ENCODE assay signal across 20 cellular contexts in the genomic region with DNA sequence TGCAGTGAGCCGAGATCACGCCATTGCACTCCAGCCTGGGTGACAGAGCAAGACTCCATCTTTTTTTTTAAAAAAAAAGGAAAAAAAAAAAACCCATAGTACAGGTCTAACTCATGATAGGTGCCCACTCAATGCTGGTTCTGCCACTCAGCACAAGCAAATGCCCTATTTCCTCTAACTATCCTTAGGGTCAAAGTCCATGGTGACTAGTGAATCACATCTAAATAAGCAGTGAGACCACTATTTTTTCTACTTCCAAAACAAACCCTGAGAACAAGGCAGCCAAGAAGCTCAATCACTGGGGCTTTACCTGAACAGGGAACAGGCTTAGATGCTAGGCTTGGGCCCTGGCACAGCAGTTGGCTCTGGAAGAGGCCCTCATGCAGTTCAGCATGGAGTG. TPM values are rescaled to one million over a fixed set of nuclear protein-coding genes. Genes with fewer than 3 reads are reported as not detected.
DNase-seq lines count a peak whose midpoint lies in the region; ATAC-seq, FAIRE-seq and TF ChIP-seq lines count a peak whose summit lies in the region.
"Had no signal": no experiment of that assay in that cellular context is flagged by ENCODE, and none has a peak within 500 bp of the region (broad histone marks: within the 10 kb centered on the region; RNA-seq: fewer than 3 reads in every experiment).

No MANE protein-coding gene starts in this region.

- peaks cover 85% of the 10 kb centered on the region for H3K36me3 Mint-ChIP-seq in CD4-positive, alpha-beta T cell (ENCODE audit: low read depth)
- H3K36me3 Mint-ChIP-seq in nephron (ENCODE audit: low read depth): peaks cover 67% of the 10 kb centered on the region

- H3K27ac ChIP-seq in A549: no peak overlapping the region
- H3K27ac ChIP-seq in CD4-positive, alpha-beta T cell (ENCODE audit: low read depth, low read length): no peak overlapping the region
- H3K27ac ChIP-seq: Peyer's patch had no signal

- no peaks in the 10 kb centered on the region for H3K27me3 Mint-ChIP-seq in CD4-positive, alpha-beta T cell
- no peaks in the 10 kb centered on the region for H3K27me3 Mint-ChIP-seq in nephron (ENCODE audit: low read depth)
- H3K27me3 Mint-ChIP-seq: CD4-positive, alpha-beta memory T cell had no signal

- DNase-seq in A549 (ENCODE audit: low read depth in 1 of 2, low spot score in 1 of 2): no peak
- DNase-seq in CD4-positive, alpha-beta T cell: no peak
- DNase-seq: CD4-positive, alpha-beta memory T cell; GDM1; KG1; NCI-H1092 treated with DMSO at 0.1 percent for 48 hours; NCI-H146; NCI-H2029; NCI-H226; NCI-H510A treated with DMSO at 0.1 percent for 48 hours; NCI-H748 treated with DMSO at 0.1 percent for 48 hours; NK-92 treated with Interleukin-12 subunit alpha and Interleukin-12 subunit beta, amount 100 ng/mL, for 24 hours; Peyer's patch had no signal

- H3K4me3 Mint-ChIP-seq in CD4-positive, alpha-beta T cell: peak overlapping the region; percentile 15
- H3K4me3 Mint-ChIP-seq in nephron: peak overlapping the region in 2 of 3 experiments; percentile 32 to 44
- H3K4me3 Mint-ChIP-seq: CD4-positive, alpha-beta memory T cell had no signal

- H3K27me3 ChIP-seq in CD4-positive, alpha-beta T cell (ENCODE audit: control insufficient read depth, insufficient read depth, low read length): no peaks in the 10 kb centered on the region
- H3K27me3 ChIP-seq: Peyer's patch had no signal

- H3K4me1 Mint-ChIP-seq in CD4-positive, alpha-beta T cell (ENCODE audit: low read depth): peaks cover 42% of the 10 kb centered on the region
- H3K4me1 Mint-ChIP-seq in nephron: peaks cover 29% of the 10 kb centered on the region

- no peak overlapping the region for H3K27ac Mint-ChIP-seq in CD4-positive, alpha-beta T cell
- no peak overlapping the region for H3K27ac Mint-ChIP-seq in nephron

- WGBS in A549 (ENCODE audit: missing lambda C conversion rate): 98% methylated on average over 2 of the region's 2 CpGs

- no peak for TF ChIP-seq EP300 in A549 (IDR thresholded peaks at IDR 0.05)

- H3K9me3 Mint-ChIP-seq in CD4-positive, alpha-beta T cell: no peaks in the 10 kb centered on the region
- no peaks in the 10 kb centered on the region for H3K9me3 Mint-ChIP-seq in nephron
- H3K9me3 Mint-ChIP-seq: CD4-positive, alpha-beta memory T cell had no signal

- ATAC-seq in A549: no peak
- no peak for ATAC-seq in CD4-positive, alpha-beta T cell (ENCODE audit: poor library complexity)
- ATAC-seq in GM21367 (IDR thresholded peaks at IDR 0.05; ENCODE audit: unreplicated experiment): no peak
- no peak for ATAC-seq in GM18511 (IDR thresholded peaks at IDR 0.05; ENCODE audit: unreplicated experiment)
- ATAC-seq: HCT116 had no signal

- no peak for TF ChIP-seq RAD21 in A549 (conservative IDR thresholded peaks at IDR 0.05 in 1 of 2, IDR thresholded peaks at IDR 0.05 in 1 of 2)

- intact Hi-C loops in CD4-positive, alpha-beta T cell (cut with DNase I, micrococcal nuclease): loop anchor here in 1 of 2 experiments (5.0 to 10.0 kb wide), 2 partner anchors 64 to 307 kb away; a partner anchor contains a TSS

- TF ChIP-seq CTCF in A549 (IDR thresholded peaks at IDR 0.05): no peak
- no peak for TF ChIP-seq CTCF in CD4-positive, alpha-beta T cell (IDR thresholded peaks at IDR 0.05)
- no peak for TF ChIP-seq CTCF in nephron (IDR thresholded peaks at IDR 0.05; ENCODE audit: unreplicated experiment in 3 of 3)

- peak overlapping the region; percentile 22; the same call in 2 of the 3 replicates for H3K4me2 ChIP-seq in A549

- H3K4me1 ChIP-seq in A549: peaks cover 26% of the 10 kb centered on the region

- no peak for FAIRE-seq in A549 (lab: Jason Lieb, UNC)
- FAIRE-seq: GM18507, H1 had no signal

- no peak overlapping the region for H3K4me3 ChIP-seq in A549
- H3K4me3 ChIP-seq: Peyer's patch had no signal

- CTCF ChIA-PET in A549 (lab: Yijun Ruan, JAX): interaction anchor here (1.0 to 6.6 kb wide), 8 partner anchors 9 to 86 kb away, joined by 3 to 90 read pairs (median 4); a partner anchor contains a TSS
- CTCF ChIA-PET in CD4-positive, alpha-beta T cell (lab: Charles Lee): interaction anchor here (1.4 kb wide), 1 partner anchor 20 kb away, joined by 3 read pairs; no protein-coding TSS in a partner anchor

- POLR2A ChIA-PET in A549 (lab: Yijun Ruan, JAX): interaction anchor here (0.7 kb wide), 1 partner anchor 29 kb away, joined by 4 read pairs; no protein-coding TSS in a partner anchor
- POLR2A ChIA-PET in CD4-positive, alpha-beta T cell (lab: Charles Lee): no interaction called here

- TF ChIP-seq POLR2A in A549 (IDR thresholded peaks at IDR 0.05; ENCODE audit: low read length): no peak

- H3K9me3 ChIP-seq in A549: no peaks in the 10 kb centered on the region
- no peaks in the 10 kb centered on the region for H3K9me3 ChIP-seq in CD4-positive, alpha-beta T cell (ENCODE audit: control insufficient read depth, low read length)
- H3K9me3 ChIP-seq: Caco-2, Peyer's patch had no signal

TF ChIP-seq in A549, 52 proteins besides CTCF, POLR2A, EP300 and RAD21 (continues in another document):
- TF ChIP-seq GATA3 (IDR thresholded peaks at IDR 0.05; ENCODE audit: borderline replicate concordance) (no peak), PHF8 (IDR thresholded peaks at IDR 0.05; ENCODE audit: borderline replicate concordance, low read depth) (no peak), CBX8 (IDR thresholded peaks at IDR 0.05) (no peak), RNF2 (IDR thresholded peaks at IDR 0.05; ENCODE audit: borderline replicate concordance, low read depth) (no peak), FOXS1 (CRISPR knock-in tag; IDR thresholded peaks at IDR 0.05) (no peak), CHD2 (IDR thresholded peaks at IDR 0.05; ENCODE audit: low read length, partially characterized antibody) (no peak), ZC3H11A (IDR thresholded peaks at IDR 0.05) (no peak)
- TF ChIP-seq, protein P1, sequence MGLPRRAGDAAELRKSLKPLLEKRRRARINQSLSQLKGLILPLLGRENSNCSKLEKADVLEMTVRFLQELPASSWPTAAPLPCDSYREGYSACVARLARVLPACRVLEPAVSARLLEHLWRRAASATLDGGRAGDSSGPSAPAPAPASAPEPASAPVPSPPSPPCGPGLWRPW (IDR thresholded peaks at IDR 0.05): no peak

RNA-seq across cellular contexts. Expression of a gene that starts 3.4 kb away (rescaled TPM):
- 150 and 243 TPM in 2 replicates for polyA plus RNA-seq in A549 (2011; rRNA removed)
- polyA plus RNA-seq in A549 (2012; cell fraction: cytosol; rRNA removed): 42.7 and 55.5 TPM in 2 replicates
- polyA plus RNA-seq in A549 (2012; cell fraction: nucleus; rRNA removed): 65.3 and 85.0 TPM in 2 replicates
- polyA plus RNA-seq in A549 (2017; fragmentation: RNase III; extraction: RNeasy Plus Mini Kit Qiagen cat#74134 plus additional on column Dnase treatment): 78.8 to 81.1 TPM (median 79.8 TPM) in 3 replicates
- polyA minus RNA-seq in A549 (2011; rRNA and poly(A)+ RNA removed): 576 and 685 TPM in 2 replicates
- 100 to 1,000 TPM; 120 to 124 TPM for total RNA-seq in CD4-positive, alpha-beta T cell

RNA-seq across cellular contexts. Expression of a gene that starts 20.1 kb away (rescaled TPM):
- polyA plus RNA-seq in A549 (2011; rRNA removed): 87.9 and 113 TPM in 2 replicates
- 89.5 and 89.9 TPM in 2 replicates for polyA plus RNA-seq in A549 (2012; cell fraction: cytosol; rRNA removed)
- 60.5 and 70.9 TPM in 2 replicates for polyA plus RNA-seq in A549 (2012; cell fraction: nucleus; rRNA removed)
- polyA plus RNA-seq in A549 (2017; fragmentation: RNase III; extraction: RNeasy Plus Mini Kit Qiagen cat#74134 plus additional on column Dnase treatment): 86.0 to 96.4 TPM (median 93.8 TPM) in 3 replicates
- polyA minus RNA-seq in A549 (2011; rRNA and poly(A)+ RNA removed): 56.7 and 67.0 TPM in 2 replicates
- total RNA-seq in CD4-positive, alpha-beta T cell: 10 to 100 TPM; 30.3 to 32.0 TPM

RNA-seq across cellular contexts. Expression of a gene that starts 20.4 kb away (rescaled TPM):
- 51.4 and 61.0 TPM in 2 replicates for polyA plus RNA-seq in A549 (2011; rRNA removed)
- 31.6 and 35.1 TPM in 2 replicates for polyA plus RNA-seq in A549 (2012; cell fraction: cytosol; rRNA removed)
- polyA plus RNA-seq in A549 (2012; cell fraction: nucleus; rRNA removed): 84.2 and 106 TPM in 2 replicates
- 63.8 to 64.6 TPM (median 64.2 TPM) in 3 replicates for polyA plus RNA-seq in A549 (2017; fragmentation: RNase III; extraction: RNeasy Plus Mini Kit Qiagen cat#74134 plus additional on column Dnase treatment)
- 108 and 110 TPM in 2 replicates for polyA minus RNA-seq in A549 (2011; rRNA and poly(A)+ RNA removed)
- 100 to 1,000 TPM; 149 to 151 TPM for total RNA-seq in CD4-positive, alpha-beta T cell

RNA-seq across cellular contexts. Expression of a gene that starts 27.6 kb away (rescaled TPM):
- 18.7 and 22.0 TPM in 2 replicates for polyA plus RNA-seq in A549 (2011; rRNA removed)
- 7.5 and 9.0 TPM in 2 replicates for polyA plus RNA-seq in A549 (2012; cell fraction: cytosol; rRNA removed)
- 39.4 and 70.0 TPM in 2 replicates for polyA plus RNA-seq in A549 (2012; cell fraction: nucleus; rRNA removed)
- 5.6 to 6.6 TPM (median 5.8 TPM) in 3 replicates for polyA plus RNA-seq in A549 (2017; fragmentation: RNase III; extraction: RNeasy Plus Mini Kit Qiagen cat#74134 plus additional on column Dnase treatment)
- polyA minus RNA-seq in A549 (2011; rRNA and poly(A)+ RNA removed): 15.4 and 22.7 TPM in 2 replicates
- total RNA-seq in CD4-positive, alpha-beta T cell: 10 to 100 TPM; 13.7 to 14.8 TPM
- polyA plus RNA-seq: CD4-positive, alpha-beta memory T cell had no signal

RNA-seq across cellular contexts. Expression of a gene that starts 42.8 kb away (rescaled TPM):
- polyA plus RNA-seq in A549 (2011; rRNA removed) (111 and 123 TPM in 2 replicates), A549 (2017; fragmentation: RNase III; extraction: RNeasy Plus Mini Kit Qiagen cat#74134 plus additional on column Dnase treatment) (106 to 111 TPM (median 107 TPM) in 3 replicates)
- 88.5 and 91.7 TPM in 2 replicates for polyA plus RNA-seq in A549 (2012; cell fraction: cytosol; rRNA removed)
- polyA plus RNA-seq in A549 (2012; cell fraction: nucleus; rRNA removed): 142 and 199 TPM in 2 replicates
- 110 and 142 TPM in 2 replicates for polyA minus RNA-seq in A549 (2011; rRNA and poly(A)+ RNA removed)
- 10 to 100 TPM; 15.4 to 17.0 TPM for total RNA-seq in CD4-positive, alpha-beta T cell
